In the genomic region with DNA sequence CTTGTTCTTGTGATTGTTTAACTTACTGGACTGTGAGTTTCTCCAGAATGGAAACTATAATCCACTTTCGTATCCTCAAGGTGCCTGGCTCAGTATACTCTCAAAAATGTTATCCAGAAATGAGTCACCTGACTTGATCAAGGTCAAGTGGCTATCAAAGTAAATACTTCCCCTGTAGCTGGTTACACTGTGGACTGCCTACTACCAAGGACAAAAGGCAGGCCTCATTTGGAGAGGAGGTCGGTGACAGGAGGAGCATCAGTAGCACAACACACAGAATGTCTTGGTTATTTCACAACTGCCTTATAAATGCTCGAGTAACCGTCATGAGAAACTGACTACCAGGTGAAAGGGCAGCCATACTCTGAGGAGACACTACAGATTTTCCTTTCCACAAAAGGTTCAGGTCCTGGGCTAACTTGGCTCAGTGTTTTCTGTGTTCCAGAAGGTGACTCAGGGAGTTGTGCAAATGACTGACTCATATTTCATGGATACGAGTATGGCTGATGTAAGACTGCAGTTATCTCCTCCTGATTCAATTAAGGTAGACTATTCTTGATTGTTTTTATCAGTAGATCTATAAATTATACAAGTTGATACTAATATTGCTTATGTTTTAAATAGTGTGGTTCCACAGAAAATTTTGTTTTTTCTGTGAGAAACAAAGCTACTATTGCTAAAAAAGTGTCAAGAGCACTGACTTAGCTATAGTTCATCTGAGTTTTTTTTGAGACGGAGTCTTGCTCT, we compare ENCODE assay signal across 8 cellular contexts. TPM values are rescaled to one million over a fixed set of nuclear protein-coding genes. Genes with fewer than 3 reads are reported as not detected.
DNase-seq lines count a peak whose midpoint lies in the region; ATAC-seq, FAIRE-seq and TF ChIP-seq lines count a peak whose summit lies in the region.

No MANE protein-coding gene starts in this region.

- H3K36me3 ChIP-seq in PC-3 (ENCODE audit: low read depth, low read length), result peaks cover 19% of the 10 kb centered on the region

- intact Hi-C loops in PC-3 (cut with micrococcal nuclease), result loop anchor here (1.0 to 5.0 kb wide), 9 partner anchors 25 to 325 kb away; partner anchors contain the start of gene CREM

- DNase-seq in GM19239 (ENCODE audit: insufficient read length, low spot score) (no peak), PC-3 (peak; percentile 100), fibroblast of mammary gland (ENCODE audit: low read depth) (peak; percentile 98), retinal pigment epithelial cell (ENCODE audit: low read depth) (peak; percentile 74), NCI-H146 treated with DMSO at 0.1 percent for 48 hours (lab: John Stamatoyannopoulos, UW; ENCODE audit: unreplicated experiment) (no peak)

- no peak for TF ChIP-seq CTCF in PC-3 (conservative IDR thresholded peaks at IDR 0.05; ENCODE audit: low read depth, low read length)
- no peak for TF ChIP-seq CTCF in fibroblast of mammary gland (conservative IDR thresholded peaks at IDR 0.05; ENCODE audit: control insufficient read depth, insufficient read depth, low read depth, low read length)
- no peak for TF ChIP-seq CTCF in retinal pigment epithelial cell (conservative IDR thresholded peaks at IDR 0.05; ENCODE audit: low read depth, low read length)

- POLR2A ChIA-PET in PC-3 (lab: Charles Lee; ENCODE audit: unreplicated experiment), result interaction anchor here (0.6 to 1.1 kb wide), 3 partner anchors 25 to 1451 kb away, joined by 5 to 6 read pairs (median 5); no protein-coding TSS in a partner anchor

- CTCF ChIA-PET in PC-3 (lab: Charles Lee), result interaction anchor here (0.8 kb wide), 1 partner anchor 89 kb away, joined by 3 read pairs; no protein-coding TSS in a partner anchor

- H3K27ac ChIP-seq in PC-3 (ENCODE audit: low read length), result peak overlapping the region; percentile 71

- H2AFZ ChIP-seq in PC-3 (ENCODE audit: low read length), result no peak overlapping the region

- H3K9ac ChIP-seq in PC-3 (ENCODE audit: low read length), result peak overlapping the region; percentile 20

- H4K20me1 ChIP-seq in PC-3 (ENCODE audit: low read length), result peaks cover 27% of the 10 kb centered on the region

- H3K27me3 ChIP-seq in PC-3 (ENCODE audit: low read length), result no peaks in the 10 kb centered on the region

- H3K9me3 ChIP-seq in PC-3 (ENCODE audit: low read length), result no peaks in the 10 kb centered on the region

- H3K9me2 ChIP-seq in PC-3 (replicated peaks; ENCODE audit: low read length), result no peaks in the 10 kb centered on the region

- FAIRE-seq in GM19239 (lab: Jason Lieb, UNC), result peak; percentile 8

- ATAC-seq in PC-3, result peak; percentile 64
- no peak for ATAC-seq in GM19324 (IDR thresholded peaks at IDR 0.05; ENCODE audit: low FRiP score, unreplicated experiment)
- ATAC-seq in HG03196 (IDR thresholded peaks at IDR 0.05; ENCODE audit: unreplicated experiment), result no peak
- no peak for ATAC-seq in GM18907 (IDR thresholded peaks at IDR 0.05; ENCODE audit: unreplicated experiment)

- peak overlapping the region; percentile 75 for H3K4me2 ChIP-seq in PC-3 (ENCODE audit: low read length)

- no TSS peak for BruUV-seq in PC-3 (replicated peaks; lab: Mats Ljungman, UMichigan)

- peak overlapping the region; percentile 20 for H3K4me3 ChIP-seq in PC-3 (ENCODE audit: low read length)
- no peak overlapping the region for H3K4me3 ChIP-seq in fibroblast of mammary gland (ENCODE audit: control insufficient read depth, low read depth, low read length)
- no peak overlapping the region for H3K4me3 ChIP-seq in retinal pigment epithelial cell (ENCODE audit: low read length)

- peaks cover 42% of the 10 kb centered on the region for H3K4me1 ChIP-seq in PC-3 (ENCODE audit: insufficient read depth, low read length)

- peaks cover 87% of the 10 kb centered on the region for H3K79me2 ChIP-seq in PC-3 (ENCODE audit: low read length)

- H3F3A ChIP-seq in PC-3 (ENCODE audit: low read length, unreplicated experiment), result peaks cover 12% of the 10 kb centered on the region

RNA-seq across cellular contexts. Expression of gene CCNY, which starts 4.2 kb away (rescaled TPM):
- 145 and 146 TPM in 2 replicates for total RNA-seq in PC-3 (2014; rRNA removed)

Comparison
In these comparisons a context has a peak if more than half of its experiments do, and no peak if none do; other contexts are left out.
1. DNase-seq: peak in PC-3 (single experiment), fibroblast of mammary gland (single experiment) and retinal pigment epithelial cell (single experiment); none in GM19239 (single experiment) and NCI-H146 treated with DMSO at 0.1 percent for 48 hours (single experiment).